ENCODE assay signal across 18 cellular contexts in genomic region chr7:43038229-43038628, GRCh38.
DNase-seq lines count a peak whose midpoint lies in the region; ATAC-seq and TF ChIP-seq lines count a peak whose summit lies in the region.
"Had no signal": no experiment of that assay in that cellular context is flagged by ENCODE, and none has a peak within 500 bp of the region (broad histone marks: within the 10 kb centered on the region; RNA-seq: fewer than 3 reads in every experiment).

No MANE protein-coding gene starts in this region.

- DNase-seq in AG08396 (ENCODE audit: low spot score) (peak; percentile 50), HS-5 (ENCODE audit: low read depth) (peak; percentile 79), astrocyte of the spinal cord (ENCODE audit: low read depth, low spot score) (peak; percentile 70), fibroblast of villous mesenchyme (ENCODE audit: low read depth) (peak; percentile 45), posterior vena cava (ENCODE audit: low spot score) (no peak), HuH-7.5 (ENCODE audit: low spot score) (no peak), NCI-H2081 treated with DMSO at 0.1 percent for 48 hours (lab: John Stamatoyannopoulos, UW) (no peak)
- DNase-seq: activated T-cell treated with anti-CD3 and anti-CD28 coated beads for 4 hours, cerebellar nuclear complex, Kasumi-1, kidney, NCI-H1417 treated with DMSO at 0.1 percent for 48 hours, ovary, SHP77 treated with DMSO at 0.1 percent for 48 hours, upper lobe of right lung had no signal

- intact Hi-C loops in posterior vena cava (cut with DNase I), result no loop called here

- TF ChIP-seq CTCF in astrocyte of the spinal cord (IDR thresholded peaks at IDR 0.05; ENCODE audit: low read depth, low read length) (no peak), fibroblast of villous mesenchyme (IDR thresholded peaks at IDR 0.05; ENCODE audit: insufficient read depth, low read depth, low read length) (no peak)

- H3K4me3 ChIP-seq in astrocyte of the spinal cord (ENCODE audit: low read depth, low read length) (no peak overlapping the region), fibroblast of villous mesenchyme (ENCODE audit: low read depth, low read length) (no peak overlapping the region)
- H3K4me3 ChIP-seq: ovary, skin epidermis, upper lobe of right lung had no signal

- ATAC-seq in GM18517 (IDR thresholded peaks at IDR 0.05; ENCODE audit: unreplicated experiment), result no peak
- ATAC-seq: stimulated activated memory B cell treated with anti-CD40 and anti-IgM and Interleukin-4, amounts not matched to agents 10 μg/mL and 1 μg/mL and 100 μg/mL, for 72 hours; upper lobe of right lung had no signal

- in situ Hi-C loops in astrocyte of the spinal cord (cut with HindIII; ENCODE audit: low sequenced_read_pairs), result no loop called here

Comparison
In these comparisons a context has a peak if more than half of its experiments do, and no peak if none do; other contexts are left out.
1. DNase-seq: peak in AG08396 (single experiment), HS-5 (single experiment), astrocyte of the spinal cord (single experiment) and fibroblast of villous mesenchyme (single experiment); none in posterior vena cava (single experiment), HuH-7.5 (single experiment) and NCI-H2081 treated with DMSO at 0.1 percent for 48 hours (single experiment).